In genomic region chr9:126833710-126834345, GRCh38 we compare ENCODE assay signal across 32 cellular contexts. TPM values are rescaled to one million over a fixed set of nuclear protein-coding genes. Genes with fewer than 3 reads are reported as not detected.
A peak's percentile ranks its signal among the peaks of the same experiment; 100 is the strongest.
DNase-seq lines count a peak whose midpoint lies in the region; ATAC-seq, FAIRE-seq and TF ChIP-seq lines count a peak whose summit lies in the region.
"Had no signal": no experiment of that assay in that cellular context is flagged by ENCODE, and none has a peak within 500 bp of the region (broad histone marks: within the 10 kb centered on the region; RNA-seq: fewer than 3 reads in every experiment).

No MANE protein-coding gene starts in this region.

- intact Hi-C loops in dorsolateral prefrontal cortex (cut with DNase I) (no loop called here), OCI-LY7 (cut with micrococcal nuclease; ENCODE audit: unreplicated experiment) (no loop called here)

- no peak overlapping the region for H2AFZ ChIP-seq in OCI-LY7 (ENCODE audit: low read length)

- no peaks in the 10 kb centered on the region for H3K9me2 ChIP-seq in OCI-LY7 (ENCODE audit: insufficient read depth, low read length)
- H3K9me2 ChIP-seq: SK-N-SH had no signal

- H3K9me3 ChIP-seq in OCI-LY7 (ENCODE audit: low read length) = no peaks in the 10 kb centered on the region
- H3K9me3 ChIP-seq: ascending aorta, BLaER1, esophagus squamous epithelium, MG63, sigmoid colon, SK-N-SH, upper lobe of right lung had no signal

- no peak overlapping the region for H3K4me2 ChIP-seq in OCI-LY7 (ENCODE audit: low read length)
- H3K4me2 ChIP-seq: BLaER1, SK-N-SH had no signal

- H3K4me1 ChIP-seq in OCI-LY7 (ENCODE audit: insufficient read depth, low read length, poor library complexity, severe bottlenecking) = no peaks in the 10 kb centered on the region
- H3K4me1 ChIP-seq: ascending aorta, foreskin keratinocyte had no signal

- ATAC-seq in HG03280 (IDR thresholded peaks at IDR 0.05; ENCODE audit: unreplicated experiment) = no peak
- ATAC-seq: foreskin keratinocyte; left lobe of liver; stimulated activated memory B cell treated with anti-CD40 and anti-IgM and Interleukin-4, amounts not matched to agents 10 μg/mL and 1 μg/mL and 100 μg/mL, for 72 hours had no signal

- DNase-seq in GM12892 (ENCODE audit: insufficient read length) (no peak), NCI-H526 (lab: John Stamatoyannopoulos, UW) (peak; percentile 13 to 55), dorsolateral prefrontal cortex (no peak), putamen (ENCODE audit: low spot score) (peak; percentile 58), NCI-H748 (lab: John Stamatoyannopoulos, UW; ENCODE audit: unreplicated experiment) (no peak), OCI-LY7 (ENCODE audit: low spot score) (no peak)
- DNase-seq: activated CD4-positive, alpha-beta T cell treated with anti-CD3 and anti-CD28 coated beads, Interleukin-2, amount 50 U/mL, for 1 hour; activated CD4-positive, CD25-positive, alpha-beta regulatory T cell; activated gamma-delta T cell treated with Interleukin-2 at 50 U/mL for 16 hours; activated naive CD8-positive, alpha-beta T cell treated with anti-CD3 and anti-CD28 coated beads, Interleukin-2, amount 10 ng/mL, durations not matched to agents 7 days and 5 days; activated T-cell treated with anti-CD3 and anti-CD28 coated beads, Interleukin-2, amount 50 U/mL, for 1 hour; esophagus squamous epithelium; foreskin keratinocyte; GOT3; KBM-7; MG63; NCI-H1105 treated with DMSO at 0.1 percent for 48 hours; NCI-H187 treated with DMSO at 0.1 percent for 48 hours; NCI-H2171; NCI-H510A; sigmoid colon; SK-N-SH; stimulated activated CD4-positive, alpha-beta T cell treated with anti-CD3 and anti-CD28 coated beads, Interleukin-4, amount 100 ng/mL, for 4 hours; upper lobe of right lung had no signal

- H3K4me3 ChIP-seq in dorsolateral prefrontal cortex (peak overlapping the region in 9 of 59 donors; percentile 1 to 21 (median 15)), OCI-LY7 (ENCODE audit: low read depth, low read length, poor library complexity, severe bottlenecking) (no peak overlapping the region)
- H3K4me3 ChIP-seq: ascending aorta, BLaER1, cardiac muscle cell, esophagus squamous epithelium, MG63, sigmoid colon, upper lobe of right lung had no signal

- H3K27me3 ChIP-seq in dorsolateral prefrontal cortex = no peaks in the 10 kb centered on the region
- H3K27me3 ChIP-seq: ascending aorta, BLaER1, cardiac muscle cell, esophagus squamous epithelium, foreskin keratinocyte, MG63, sigmoid colon, upper lobe of right lung had no signal

- TF ChIP-seq CTCF in dorsolateral prefrontal cortex (IDR thresholded peaks at IDR 0.05 in 54 of 56, conservative IDR thresholded peaks at IDR 0.05 in 2 of 56; ENCODE audit: low read depth in 1 of 56, partially characterized antibody in 56 of 56) (no peak), OCI-LY7 (conservative IDR thresholded peaks at IDR 0.05; ENCODE audit: low read length) (no peak)

- CTCF ChIA-PET in OCI-LY7 (lab: Charles Lee; ENCODE audit: unreplicated experiment) = no interaction called here

- POLR2A ChIA-PET in OCI-LY7 (lab: Charles Lee) = interaction anchor here (0.6 kb wide), 1 partner anchor 9 kb away, joined by 4 read pairs; no protein-coding TSS in a partner anchor

- FAIRE-seq in GM12892 (lab: Jason Lieb, UNC) = peak; percentile 67
- FAIRE-seq: endometrium, TTC549 had no signal

- peaks cover 4% of the 10 kb centered on the region; the same call in 1 of the 2 replicates for H4K20me1 ChIP-seq in OCI-LY7 (ENCODE audit: insufficient read depth, low read length)

- BruUV-seq in OCI-LY7 (replicated peaks; lab: Mats Ljungman, UMichigan) = no TSS peak

- H3K27ac ChIP-seq in dorsolateral prefrontal cortex (peak overlapping the region in 55 of 59 donors; percentile 8 to 87 (median 72)), OCI-LY7 (ENCODE audit: low read depth, low read length, poor library complexity, severe bottlenecking) (no peak overlapping the region)
- H3K27ac ChIP-seq: ascending aorta, BLaER1, esophagus squamous epithelium, foreskin keratinocyte, sigmoid colon, upper lobe of right lung had no signal

- no peaks in the 10 kb centered on the region for H3K79me2 ChIP-seq in OCI-LY7 (ENCODE audit: insufficient read depth, low read depth, low read length)

- no peak for TF ChIP-seq POLR2A in GM12892 (IDR thresholded peaks at IDR 0.05; ENCODE audit: low read depth, low read length)

- peaks cover 32% of the 10 kb centered on the region for H3K36me3 ChIP-seq in OCI-LY7 (ENCODE audit: insufficient read depth, low read length)

RNA-seq across cellular contexts. Expression of gene ZBTB34, which starts 26.6 kb away (rescaled TPM):
- 3.3 TPM for polyA plus RNA-seq in GM12892 (2012; ENCODE audit: missing spikeins)
- total RNA-seq in dorsolateral prefrontal cortex (10 to 100 TPM in 119 of 120 experiments, 1 to 10 TPM in 1; 9.1 to 17.6 (median 13.2) TPM), OCI-LY7 (2022) (11.3 and 12.3 TPM in 2 replicates)
- 6.5 and 7.5 TPM in 2 replicates for total RNA-seq in OCI-LY7 (2014; rRNA removed; shearing (Covaris generic))

RNA-seq across cellular contexts. Expression of gene ZBTB43, which starts 29.0 kb away (rescaled TPM):
- 8.5 TPM for polyA plus RNA-seq in GM12892 (2012; ENCODE audit: missing spikeins)
- total RNA-seq in dorsolateral prefrontal cortex = 10 to 100 TPM; 18.2 to 56.1 (median 32.5) TPM
- 3.3 and 4.1 TPM in 2 replicates for total RNA-seq in OCI-LY7 (2014; rRNA removed; shearing (Covaris generic))
- 6.4 and 7.6 TPM in 2 replicates for total RNA-seq in OCI-LY7 (2022)

Comparison
In these comparisons a context has a peak if more than half of its experiments do, and no peak if none do; other contexts are left out.
1. DNase-seq: peak in NCI-H526 (2 of 2) and putamen (single experiment); none in GM12892 (single experiment), dorsolateral prefrontal cortex (0 of 10), NCI-H748 (single experiment) and OCI-LY7 (single experiment).